Comparison of ENCODE assay signal across 24 cellular contexts in the genomic region with DNA sequence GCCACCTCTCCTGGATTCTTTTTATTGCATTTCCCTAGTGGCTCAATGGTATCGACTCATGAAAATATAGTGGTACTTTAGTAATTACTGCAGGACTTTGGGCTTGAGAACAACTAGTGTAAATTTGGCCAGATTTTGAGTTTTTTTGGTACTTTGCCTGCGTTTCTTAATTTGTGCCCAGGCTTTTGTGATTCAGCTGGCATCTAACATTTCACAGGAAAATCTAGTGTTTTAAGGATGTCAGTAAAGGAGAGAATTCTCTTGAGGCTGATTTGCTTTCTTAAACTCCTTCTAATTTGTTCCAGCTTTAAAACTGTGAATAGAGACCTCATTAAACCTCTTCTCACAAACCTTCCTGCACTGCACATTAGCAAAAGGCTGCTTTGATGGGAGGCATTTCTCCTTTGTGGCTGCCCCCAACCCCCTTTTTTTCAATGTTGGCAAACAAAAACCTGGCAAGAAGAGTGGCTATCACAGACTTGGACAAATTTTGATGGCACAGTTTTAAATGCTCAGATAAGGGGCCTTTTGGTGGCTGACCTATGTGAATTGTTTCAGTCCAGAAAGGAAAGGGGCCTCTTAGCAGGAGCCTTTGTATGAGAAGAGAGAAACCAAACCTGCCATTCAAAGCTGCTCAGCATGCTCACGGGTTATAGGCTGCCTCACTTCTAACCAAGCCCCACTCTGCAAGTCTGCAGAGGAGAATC.
DNase-seq lines count a peak whose midpoint lies in the region; ATAC-seq and TF ChIP-seq lines count a peak whose summit lies in the region.
"Had no signal": no experiment of that assay in that cellular context is flagged by ENCODE, and none has a peak within 500 bp of the region (broad histone marks: within the 10 kb centered on the region; RNA-seq: fewer than 3 reads in every experiment).

No MANE protein-coding gene starts in this region.

- 90 to 100% methylated on average over 1 to 3 of the region's 3 CpGs for WGBS in endodermal cell (ENCODE audit: insufficient coverage in 1 of 2, insufficient read length in 1 of 2), 2 experiments

- H3K9ac ChIP-seq in endodermal cell (ENCODE audit: extremely low read depth, low read length, poor library complexity, severe bottlenecking) = no peak overlapping the region
- H3K9ac ChIP-seq: KMS-11 had no signal

- H3K36me3 ChIP-seq in Panc1 (ENCODE audit: control insufficient read depth, insufficient read depth, low read length) (no peaks in the 10 kb centered on the region), endodermal cell (ENCODE audit: control insufficient read depth, insufficient read depth, low read length) (peaks cover 36% of the 10 kb centered on the region)
- H3K36me3 ChIP-seq: brain microvascular endothelial cell, colonic mucosa, gastrocnemius medialis, prostate gland had no signal

- no peaks in the 10 kb centered on the region for H3K27me3 Mint-ChIP-seq in activated T-cell treated with anti-CD3 and anti-CD28 coated beads, Interleukin-2, amount 50 U/mL, for 72 hours (ENCODE audit: low read depth)
- H3K27me3 Mint-ChIP-seq in activated T-cell treated with anti-CD3 and anti-CD28 coated beads, Interleukin-2, amount 50 U/mL, for 4 hours (ENCODE audit: low read depth) = no peaks in the 10 kb centered on the region
- H3K27me3 Mint-ChIP-seq in endodermal cell (ENCODE audit: insufficient read depth) = no peaks in the 10 kb centered on the region

- DNase-seq in activated T-cell treated with anti-CD3 and anti-CD28 coated beads, Interleukin-2, amount 50 U/mL, for 72 hours = no peak
- no peak for DNase-seq in activated T-cell treated with anti-CD3 and anti-CD28 coated beads, Interleukin-2, amount 50 U/mL, for 4 hours
- DNase-seq in Panc1 (ENCODE audit: low read depth, low spot score) (no peak), endodermal cell (no peak), pons (ENCODE audit: low spot score) (peak; percentile 50), HEK293T (ENCODE audit: extremely low spot score) (no peak), glomerular visceral epithelial cell (ENCODE audit: extremely low spot score) (no peak)
- DNase-seq: activated CD4-positive, alpha-beta T cell treated with anti-CD3 and anti-CD28 coated beads, Interleukin-2, amount 50 U/mL, for 1 hour; AML-193; brain microvascular endothelial cell; colonic mucosa; DMS53; esophagus squamous epithelium; gastrocnemius medialis; left ventricle myocardium superior; NCI-H187 treated with DMSO at 0.1 percent for 48 hours; NCI-H2227 treated with DMSO at 0.1 percent for 48 hours; NCI-H69; upper lobe of left lung; WERI-Rb-1 had no signal

- POLR2A ChIA-PET in Panc1 (lab: Charles Lee) = no interaction called here
- POLR2A ChIA-PET in HEK293T (lab: Yijun Ruan, JAX) = no interaction called here

- H3K36me3 Mint-ChIP-seq in activated T-cell treated with anti-CD3 and anti-CD28 coated beads, Interleukin-2, amount 50 U/mL, for 72 hours (ENCODE audit: insufficient read depth in 2 of 2) = no peaks in the 10 kb centered on the region
- no peaks in the 10 kb centered on the region for H3K36me3 Mint-ChIP-seq in activated T-cell treated with anti-CD3 and anti-CD28 coated beads, Interleukin-2, amount 50 U/mL, for 4 hours (ENCODE audit: insufficient read depth)
- peaks cover 42% of the 10 kb centered on the region for H3K36me3 Mint-ChIP-seq in endodermal cell (ENCODE audit: low read depth)

- BruUV-seq in Panc1 (replicated peaks; lab: Mats Ljungman, UMichigan) = TSS peak; percentile 26

- H3K27ac Mint-ChIP-seq in activated T-cell treated with anti-CD3 and anti-CD28 coated beads, Interleukin-2, amount 50 U/mL, for 72 hours = no peak overlapping the region
- no peak overlapping the region for H3K27ac Mint-ChIP-seq in endodermal cell
- H3K27ac Mint-ChIP-seq: mesothelial cell of epicardium had no signal

- H3K4me3 Mint-ChIP-seq in activated T-cell treated with anti-CD3 and anti-CD28 coated beads, Interleukin-2, amount 50 U/mL, for 72 hours = peak overlapping the region; percentile 53 to 61
- H3K4me3 Mint-ChIP-seq in activated T-cell treated with anti-CD3 and anti-CD28 coated beads, Interleukin-2, amount 50 U/mL, for 4 hours = no peak overlapping the region
- no peak overlapping the region for H3K4me3 Mint-ChIP-seq in endodermal cell
- H3K4me3 Mint-ChIP-seq: mesothelial cell of epicardium had no signal

- no peak for ATAC-seq in activated T-cell treated with anti-CD3 and anti-CD28 coated beads, Interleukin-2, amount 50 U/mL, for 72 hours (replicated peaks in 1 of 2)
- ATAC-seq in activated T-cell treated with anti-CD3 and anti-CD28 coated beads, Interleukin-2, amount 50 U/mL, for 4 hours = no peak
- ATAC-seq in Panc1 (no peak), GM21717 (IDR thresholded peaks at IDR 0.05; ENCODE audit: unreplicated experiment) (no peak)
- ATAC-seq: gastrocnemius medialis, left ventricle myocardium superior had no signal

- in situ Hi-C loops in Panc1 (cut with HindIII; ENCODE audit: low pct_unique_long_range_greater_than_20kb, low sequenced_read_pairs) = no loop called here

- CTCF ChIA-PET in Panc1 (lab: Charles Lee) (no interaction called here), HEK293T (lab: Yijun Ruan, JAX) (no interaction called here)

- H3K9me3 Mint-ChIP-seq in activated T-cell treated with anti-CD3 and anti-CD28 coated beads, Interleukin-2, amount 50 U/mL, for 72 hours = no peaks in the 10 kb centered on the region
- no peaks in the 10 kb centered on the region for H3K9me3 Mint-ChIP-seq in activated T-cell treated with anti-CD3 and anti-CD28 coated beads, Interleukin-2, amount 50 U/mL, for 4 hours
- no peaks in the 10 kb centered on the region for H3K9me3 Mint-ChIP-seq in endodermal cell
- H3K9me3 Mint-ChIP-seq: mesothelial cell of epicardium had no signal

- H3K4me3 ChIP-seq in Panc1 (ENCODE audit: low read depth in 2 of 2, low read length in 2 of 2) (no peak overlapping the region), endodermal cell (ENCODE audit: low read length) (no peak overlapping the region)
- H3K4me3 ChIP-seq: colonic mucosa, esophagus squamous epithelium, gastrocnemius medialis, prostate gland, upper lobe of left lung had no signal

- no peaks in the 10 kb centered on the region for H3K27me3 ChIP-seq in Panc1 (ENCODE audit: control insufficient read depth, insufficient read depth, low read length)
- H3K27me3 ChIP-seq in endodermal cell (ENCODE audit: control insufficient read depth, insufficient read depth, low read length, poor library complexity, severe bottlenecking) = no peaks in the 10 kb centered on the region
- H3K27me3 ChIP-seq: brain microvascular endothelial cell, colonic mucosa, esophagus squamous epithelium, gastrocnemius medialis, upper lobe of left lung had no signal

- peaks cover 13% of the 10 kb centered on the region for H3K4me1 Mint-ChIP-seq in activated T-cell treated with anti-CD3 and anti-CD28 coated beads, Interleukin-2, amount 50 U/mL, for 72 hours (ENCODE audit: low read depth)
- H3K4me1 Mint-ChIP-seq in activated T-cell treated with anti-CD3 and anti-CD28 coated beads, Interleukin-2, amount 50 U/mL, for 4 hours (ENCODE audit: low read depth) = peaks cover 18% of the 10 kb centered on the region
- H3K4me1 Mint-ChIP-seq in endodermal cell = peaks cover 3% of the 10 kb centered on the region

- TF ChIP-seq CTCF in Panc1 (IDR thresholded peaks at IDR 0.05) (no peak), endodermal cell (conservative IDR thresholded peaks at IDR 0.05) (no peak)

- intact Hi-C loops in Panc1 (cut with micrococcal nuclease; ENCODE audit: unreplicated experiment) = no loop called here

- H3K27ac ChIP-seq in Panc1 (ENCODE audit: low read length) (no peak overlapping the region), endodermal cell (ENCODE audit: low read depth, low read length) (peak overlapping the region; percentile 87)
- H3K27ac ChIP-seq: brain microvascular endothelial cell, colonic mucosa, esophagus squamous epithelium, gastrocnemius medialis, KMS-11, prostate gland, upper lobe of left lung, WERI-Rb-1 had no signal

- H3K9me3 ChIP-seq in Panc1 (ENCODE audit: control insufficient read depth, insufficient read depth, low read depth, low read length) (no peaks in the 10 kb centered on the region), endodermal cell (ENCODE audit: control insufficient read depth, low read length) (no peaks in the 10 kb centered on the region)
- H3K9me3 ChIP-seq: colonic mucosa, esophagus squamous epithelium, gastrocnemius medialis, prostate gland, upper lobe of left lung had no signal

- no peaks in the 10 kb centered on the region for H3K4me1 ChIP-seq in Panc1 (ENCODE audit: control insufficient read depth, insufficient read depth, low read length)
- H3K4me1 ChIP-seq in endodermal cell (ENCODE audit: control insufficient read depth, insufficient read depth, low read length) = no peaks in the 10 kb centered on the region
- H3K4me1 ChIP-seq: colonic mucosa, gastrocnemius medialis, prostate gland, upper lobe of left lung had no signal

TF ChIP-seq in HEK293T, 16 proteins besides CTCF, POLR2A, EP300 and RAD21:
- TF ChIP-seq FOXA1 (IDR thresholded peaks at IDR 0.05) = no peak
- no peak for TF ChIP-seq SUZ12 (IDR thresholded peaks at IDR 0.05)
- TF ChIP-seq FOXK2 (IDR thresholded peaks at IDR 0.05) = no peak
- no peak for TF ChIP-seq BHLHE40 (IDR thresholded peaks at IDR 0.05; ENCODE audit: borderline replicate concordance)

Comparison
In these comparisons a context has a peak if more than half of its experiments do, and no peak if none do; other contexts are left out.
1. H3K4me3 Mint-ChIP-seq: peak in activated T-cell treated with anti-CD3 and anti-CD28 coated beads, Interleukin-2, amount 50 U/mL, for 72 hours (2 of 2); none in activated T-cell treated with anti-CD3 and anti-CD28 coated beads, Interleukin-2, amount 50 U/mL, for 4 hours (single experiment) and endodermal cell (single experiment).